14 cellular contexts compared by ENCODE assay signal in genomic region chr9:17018001-17018491, GRCh38.
A peak's percentile ranks its signal among the peaks of the same experiment; 100 is the strongest.
DNase-seq lines count a peak whose midpoint lies in the region; ATAC-seq and TF ChIP-seq lines count a peak whose summit lies in the region.
"Had no signal": no experiment of that assay in that cellular context is flagged by ENCODE, and none has a peak within 500 bp of the region (broad histone marks: within the 10 kb centered on the region; RNA-seq: fewer than 3 reads in every experiment).

No MANE protein-coding gene starts in this region.

- no peak overlapping the region for H3K27ac Mint-ChIP-seq in CD14-positive monocyte
- H3K27ac Mint-ChIP-seq: activated CD4-positive, alpha-beta memory T cell treated with anti-CD3 and anti-CD28 coated beads for 36 hours; activated naive CD8-positive, alpha-beta T cell treated with anti-CD3 and anti-CD28 coated beads for 36 hours had no signal

- in situ Hi-C loops in astrocyte of the cerebellum (cut with HindIII; ENCODE audit: low sequenced_read_pairs), result no loop called here

- ATAC-seq in HG03097 (IDR thresholded peaks at IDR 0.05; ENCODE audit: low FRiP score, unreplicated experiment) (no peak), HG02763 (IDR thresholded peaks at IDR 0.05; ENCODE audit: unreplicated experiment) (no peak)
- ATAC-seq: SK-N-SH treated with all-trans-retinoic acid at 6 μM for 48 hours had no signal

- H3K4me1 Mint-ChIP-seq in CD14-positive monocyte, result no peaks in the 10 kb centered on the region
- H3K4me1 Mint-ChIP-seq: activated naive CD8-positive, alpha-beta T cell treated with anti-CD3 and anti-CD28 coated beads for 36 hours had no signal

- H3K27ac ChIP-seq in right atrium auricular region, result no peak overlapping the region
- H3K27ac ChIP-seq: uterus had no signal

- H3K4me3 ChIP-seq in astrocyte of the cerebellum (ENCODE audit: low read depth, low read length) (no peak overlapping the region), right atrium auricular region (no peak overlapping the region)
- H3K4me3 ChIP-seq: uterus had no signal

- peak; percentile 70 for DNase-seq in GM03348 (ENCODE audit: low spot score)
- peak; percentile 31 for DNase-seq in astrocyte of the cerebellum (ENCODE audit: low read depth)
- DNase-seq in right atrium auricular region (ENCODE audit: low spot score), result peak; percentile 66
- peak; percentile 90 for DNase-seq in stromal cell of bone marrow (ENCODE audit: low read depth)
- DNase-seq in cerebellum (ENCODE audit: low spot score), result no peak
- DNase-seq in CD14-positive monocyte (ENCODE audit: low spot score), result no peak
- DNase-seq: activated CD4-positive, alpha-beta memory T cell treated with anti-CD3 and anti-CD28 coated beads for 36 hours; activated naive CD8-positive, alpha-beta T cell treated with anti-CD3 and anti-CD28 coated beads for 36 hours; NCI-H524; occipital lobe; uterus had no signal

- H3K4me3 Mint-ChIP-seq in CD14-positive monocyte, result no peak overlapping the region
- H3K4me3 Mint-ChIP-seq: activated CD4-positive, alpha-beta memory T cell treated with anti-CD3 and anti-CD28 coated beads for 36 hours; activated naive CD8-positive, alpha-beta T cell treated with anti-CD3 and anti-CD28 coated beads for 36 hours had no signal

- no peaks in the 10 kb centered on the region for H3K27me3 ChIP-seq in right atrium auricular region
- H3K27me3 ChIP-seq: uterus had no signal

- peaks cover 0 to 4% (median under 1%) of the 10 kb centered on the region in 3 donors for H3K27me3 Mint-ChIP-seq in CD14-positive monocyte (ENCODE audit: low read depth in 3 of 3)
- H3K27me3 Mint-ChIP-seq: activated CD4-positive, alpha-beta memory T cell treated with anti-CD3 and anti-CD28 coated beads for 36 hours; activated naive CD8-positive, alpha-beta T cell treated with anti-CD3 and anti-CD28 coated beads for 36 hours had no signal

- TF ChIP-seq CTCF in astrocyte of the cerebellum (IDR thresholded peaks at IDR 0.05; ENCODE audit: low read depth, low read length, missing control alignments) (no peak), right atrium auricular region (IDR thresholded peaks at IDR 0.05) (no peak), CD14-positive monocyte (IDR thresholded peaks at IDR 0.05) (no peak)

- peaks cover 0 to 8% (median 0%) of the 10 kb centered on the region in 7 donors for H3K9me3 Mint-ChIP-seq in CD14-positive monocyte
- H3K9me3 Mint-ChIP-seq: activated naive CD8-positive, alpha-beta T cell treated with anti-CD3 and anti-CD28 coated beads for 36 hours had no signal

- H3K4me1 ChIP-seq in right atrium auricular region, result no peaks in the 10 kb centered on the region
- H3K4me1 ChIP-seq: uterus had no signal

- H3K9me3 ChIP-seq in right atrium auricular region, result no peaks in the 10 kb centered on the region
- H3K9me3 ChIP-seq: uterus had no signal

- intact Hi-C loops in CD14-positive monocyte (cut with micrococcal nuclease), result no loop called here

- no peaks in the 10 kb centered on the region for H3K36me3 ChIP-seq in right atrium auricular region
- H3K36me3 ChIP-seq: uterus had no signal

- no peaks in the 10 kb centered on the region for H3K36me3 Mint-ChIP-seq in CD14-positive monocyte
- H3K36me3 Mint-ChIP-seq: activated CD4-positive, alpha-beta memory T cell treated with anti-CD3 and anti-CD28 coated beads for 36 hours; activated naive CD8-positive, alpha-beta T cell treated with anti-CD3 and anti-CD28 coated beads for 36 hours had no signal

Comparison
In these comparisons a context has a peak if more than half of its experiments do, and no peak if none do; other contexts are left out.
1. DNase-seq: peak in GM03348 (single experiment), astrocyte of the cerebellum (single experiment), right atrium auricular region (single experiment) and stromal cell of bone marrow (single experiment); none in cerebellum (single experiment) and CD14-positive monocyte (single experiment).